ENCODE assay signal across 8 cellular contexts in genomic region chr1:144439737-144440136, GRCh38. TPM values are rescaled to one million over a fixed set of nuclear protein-coding genes. Genes with fewer than 3 reads are reported as not detected.
DNase-seq lines count a peak whose midpoint lies in the region; TF ChIP-seq lines count a peak whose summit lies in the region.
"Not testable (repeated sequence)": the region's sequence is repeated elsewhere in the genome, so short reads cannot be mapped to it uniquely, and the experiment has no call there.

No MANE protein-coding gene starts in this region.

- H3K4me3 ChIP-seq in GM12875 (ENCODE audit: low read depth, low read length); LNCaP clone FGC (ENCODE audit: low read depth, low read length); endodermal cell (ENCODE audit: low read length); hepatocyte: not testable (repeated sequence)

- not testable (repeated sequence) for H4K20me1 ChIP-seq in hepatocyte (ENCODE audit: insufficient read depth, poor library complexity, severe bottlenecking)

- H3K4me1 ChIP-seq in endodermal cell (ENCODE audit: control insufficient read depth, insufficient read depth, low read length); hepatocyte (ENCODE audit: insufficient read depth): not testable (repeated sequence)

- TF ChIP-seq CTCF in AG09319 (IDR thresholded peaks at IDR 0.05; ENCODE audit: low read depth, low read length) (peak; percentile 9; the same call in 1 of the 2 replicates), GM12875 (IDR thresholded peaks at IDR 0.05; ENCODE audit: borderline replicate concordance, insufficient read depth, low read depth, low read length) (0 out of 2 replicates have a peak, but pooled peaks have one; percentile 1), LNCaP clone FGC (IDR thresholded peaks at IDR 0.05; ENCODE audit: control insufficient read depth, extremely low read depth, insufficient read depth) (0 out of 2 replicates have a peak, but pooled peaks have one; percentile 8), VCaP (conservative IDR thresholded peaks at IDR 0.05) (0 out of 2 replicates have a peak, but pooled peaks have one; percentile 10), endodermal cell (conservative IDR thresholded peaks at IDR 0.05) (peak; percentile 63), hepatocyte (IDR thresholded peaks at IDR 0.05; ENCODE audit: poor library complexity) (peak; percentile 21)

- not testable (repeated sequence) for H3K9me2 ChIP-seq in hepatocyte (replicated peaks; ENCODE audit: insufficient read depth)

- not testable (repeated sequence) for H3K9me3 Mint-ChIP-seq in activated naive CD4-positive, alpha-beta T cell treated with anti-CD3 and anti-CD28 coated beads, Interleukin-2, amount 10 ng/mL, durations not matched to agents 7 days and 5 days; endodermal cell

- not testable (repeated sequence) for H3K4me1 Mint-ChIP-seq in activated naive CD4-positive, alpha-beta T cell treated with anti-CD3 and anti-CD28 coated beads, Interleukin-2, amount 10 ng/mL, durations not matched to agents 7 days and 5 days; endodermal cell

- CTCF ChIA-PET in activated naive CD4-positive, alpha-beta T cell treated with anti-CD3 and anti-CD28 coated beads, Interleukin-2, amount 10 ng/mL, durations not matched to agents 7 days and 5 days (lab: Charles Lee) = not testable (repeated sequence)

- not testable (repeated sequence) for H3K36me3 ChIP-seq in endodermal cell (ENCODE audit: control insufficient read depth, insufficient read depth, low read length); hepatocyte (replicated peaks; ENCODE audit: insufficient read depth, low read depth)

- WGBS in endodermal cell (ENCODE audit: insufficient coverage in 1 of 2, insufficient read length in 1 of 2), 2 experiments = 31% methylated on average over 5 of the region's 7 CpGs; no CpG with 5 or more reads in 1 of the 2 experiments
- 42% methylated on average over 6 of the region's 7 CpGs for WGBS in hepatocyte (ENCODE audit: low lambda C conversion rate, missing lambda C conversion rate)

- not testable (repeated sequence) for H3K27me3 Mint-ChIP-seq in activated naive CD4-positive, alpha-beta T cell treated with anti-CD3 and anti-CD28 coated beads, Interleukin-2, amount 10 ng/mL, durations not matched to agents 7 days and 5 days; endodermal cell (ENCODE audit: insufficient read depth)

- not testable (repeated sequence) for H3K27ac ChIP-seq in VCaP; endodermal cell (ENCODE audit: low read depth, low read length); hepatocyte

- H3K27ac Mint-ChIP-seq in activated naive CD4-positive, alpha-beta T cell treated with anti-CD3 and anti-CD28 coated beads, Interleukin-2, amount 10 ng/mL, durations not matched to agents 7 days and 5 days; endodermal cell: not testable (repeated sequence)

- not testable (repeated sequence) for H2AFZ ChIP-seq in hepatocyte

- not testable (repeated sequence) for H3K79me2 ChIP-seq in hepatocyte

- H3K4me2 ChIP-seq in hepatocyte = not testable (repeated sequence)

- DNase-seq in AG09319 (ENCODE audit: extremely low read depth, low read depth); LNCaP clone FGC (ENCODE audit: low read depth); endodermal cell; hepatocyte (ENCODE audit: low spot score): not testable (repeated sequence)
- peak; percentile 21 for DNase-seq in activated naive CD4-positive, alpha-beta T cell treated with anti-CD3 and anti-CD28 coated beads, Interleukin-2, amount 10 ng/mL, durations not matched to agents 7 days and 5 days
- DNase-seq in stimulated activated CD4-positive, alpha-beta T cell treated with anti-CD3 and anti-CD28 coated beads, Interleukin-15, amount 100 ng/mL, for 24 hours = peak; percentile 3

- not testable (repeated sequence) for H3K9me3 ChIP-seq in endodermal cell (ENCODE audit: control insufficient read depth, low read length); hepatocyte (ENCODE audit: low read depth)

- not testable (repeated sequence) for H3K36me3 Mint-ChIP-seq in activated naive CD4-positive, alpha-beta T cell treated with anti-CD3 and anti-CD28 coated beads, Interleukin-2, amount 10 ng/mL, durations not matched to agents 7 days and 5 days; endodermal cell (ENCODE audit: low read depth)

- H3K27me3 ChIP-seq in endodermal cell (ENCODE audit: control insufficient read depth, insufficient read depth, low read length, poor library complexity, severe bottlenecking); hepatocyte: not testable (repeated sequence)

- not testable (repeated sequence) for H3K9ac ChIP-seq in endodermal cell (ENCODE audit: extremely low read depth, low read length, poor library complexity, severe bottlenecking)

- H3K4me3 Mint-ChIP-seq in activated naive CD4-positive, alpha-beta T cell treated with anti-CD3 and anti-CD28 coated beads, Interleukin-2, amount 10 ng/mL, durations not matched to agents 7 days and 5 days; endodermal cell: not testable (repeated sequence)

RNA-seq across cellular contexts. Expression of gene NBPF15, which starts 21.7 kb away (rescaled TPM):
- total RNA-seq in endodermal cell = 10 to 100 TPM; 60.2 to 98.0 TPM
- 42.5 TPM for polyA plus RNA-seq in endodermal cell (2013, experiment 1 of 2)
- polyA plus RNA-seq in endodermal cell (2013, experiment 2 of 2) = 46.4 TPM
- total RNA-seq in hepatocyte = 29.6 and 30.1 TPM in 2 replicates
- polyA plus RNA-seq in hepatocyte = 22.2 and 31.3 TPM in 2 replicates

Comparison
In these comparisons a context has a peak if more than half of its experiments do, and no peak if none do; other contexts are left out.
1. CTCF ChIP-seq: peak in every context shown above with its lines; median percentile 63 in endodermal cell; 21 in hepatocyte; 10 in VCaP; 9 in AG09319; 8 in LNCaP clone FGC; 1 in GM12875.